Comparison of ENCODE assay signal across 18 cellular contexts in the genomic region with DNA sequence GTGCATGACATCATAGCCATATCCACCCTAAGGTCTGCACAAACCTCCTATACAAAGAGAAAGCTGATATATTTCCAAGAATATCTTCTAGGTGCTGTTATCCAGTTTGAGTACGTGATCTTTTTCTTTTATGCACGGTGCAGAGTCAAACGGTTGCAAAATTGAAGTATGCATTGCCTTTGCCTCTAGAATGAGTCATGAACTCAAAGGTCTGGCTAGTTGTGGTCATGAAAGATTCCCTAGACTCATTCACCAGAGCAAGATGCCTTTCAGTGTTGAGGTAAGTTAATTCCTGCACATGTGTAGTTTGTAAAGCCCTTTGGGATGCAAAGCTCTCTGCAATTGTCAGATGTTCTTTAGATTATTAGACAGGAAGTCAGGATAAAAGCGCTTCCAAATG.
DNase-seq lines count a peak whose midpoint lies in the region; ATAC-seq, FAIRE-seq and TF ChIP-seq lines count a peak whose summit lies in the region.
"Had no signal": no experiment of that assay in that cellular context is flagged by ENCODE, and none has a peak within 500 bp of the region (broad histone marks: within the 10 kb centered on the region; RNA-seq: fewer than 3 reads in every experiment).

No MANE protein-coding gene starts in this region.

- no peak overlapping the region for H4K8ac ChIP-seq in neuronal stem cell (ENCODE audit: low read depth, low read length)

- no peak overlapping the region for H2AFZ ChIP-seq in astrocyte (ENCODE audit: low read depth, low read length)
- peak overlapping the region; percentile 22 for H2AFZ ChIP-seq in neuronal stem cell (ENCODE audit: low read length)
- H2AFZ ChIP-seq: GM23248 had no signal

- H3K18ac ChIP-seq in neuronal stem cell (ENCODE audit: low read length) = no peak overlapping the region

- no peak overlapping the region for H3K4me3 ChIP-seq in AG10803 (ENCODE audit: low read length)
- no peak overlapping the region for H3K4me3 ChIP-seq in astrocyte (ENCODE audit: insufficient read depth, low read depth, low read length)
- no peak overlapping the region for H3K4me3 ChIP-seq in neuronal stem cell (ENCODE audit: low read length in 2 of 2)
- H3K4me3 ChIP-seq: GM23248 had no signal

- no peak overlapping the region for H2BK12ac ChIP-seq in neuronal stem cell (ENCODE audit: low read length)

- no peaks in the 10 kb centered on the region for H3K9me3 Mint-ChIP-seq in astrocyte (ENCODE audit: unreplicated experiment)
- no peaks in the 10 kb centered on the region for H3K9me3 Mint-ChIP-seq in activated CD4-positive, alpha-beta memory T cell treated with anti-CD3 and anti-CD28 coated beads for 36 hours
- H3K9me3 Mint-ChIP-seq: CD4-positive, alpha-beta T cell had no signal

- H3K4ac ChIP-seq in neuronal stem cell (ENCODE audit: low read length) = no peak overlapping the region

- peak; percentile 0 for DNase-seq in AG10803 (ENCODE audit: low read depth)
- DNase-seq in HT1080 (ENCODE audit: low read depth) = peak; percentile 2
- DNase-seq in astrocyte (ENCODE audit: low read depth) = no peak
- DNase-seq in neuronal stem cell (ENCODE audit: low spot score) = no peak
- no peak for DNase-seq in NCI-H1436 (lab: John Stamatoyannopoulos, UW)
- DNase-seq in activated CD4-positive, alpha-beta memory T cell treated with anti-CD3 and anti-CD28 coated beads for 36 hours = no peak
- DNase-seq in HCEC 1CT = no peak
- DNase-seq: ACHN; C1 segment of cervical spinal cord; Calu3; CD4-positive, alpha-beta T cell; DMS 273 treated with DMSO at 0.1 percent for 48 hours; GM23248; H7; IMR-90 had no signal

- H3K4me1 ChIP-seq in astrocyte (ENCODE audit: insufficient read depth, low read length) (no peaks in the 10 kb centered on the region), neuronal stem cell (ENCODE audit: control insufficient read depth in 2 of 2, insufficient read depth in 1 of 2, low read depth in 1 of 2, low read length in 2 of 2) (no peaks in the 10 kb centered on the region)

- H3K36me3 Mint-ChIP-seq in astrocyte (ENCODE audit: low read depth, unreplicated experiment) = no peaks in the 10 kb centered on the region
- H3K36me3 Mint-ChIP-seq in activated CD4-positive, alpha-beta memory T cell treated with anti-CD3 and anti-CD28 coated beads for 36 hours = no peaks in the 10 kb centered on the region

- peak; percentile 82 for FAIRE-seq in astrocyte (lab: Jason Lieb, UNC)
- FAIRE-seq: GM12892 had no signal

- H3K79me2 ChIP-seq in astrocyte (ENCODE audit: insufficient read depth, low read length) = no peaks in the 10 kb centered on the region

- ATAC-seq in GM18511 (IDR thresholded peaks at IDR 0.05; ENCODE audit: unreplicated experiment) = no peak

- H3K27me3 Mint-ChIP-seq in astrocyte (ENCODE audit: low read depth, unreplicated experiment) = no peaks in the 10 kb centered on the region
- no peaks in the 10 kb centered on the region for H3K27me3 Mint-ChIP-seq in activated CD4-positive, alpha-beta memory T cell treated with anti-CD3 and anti-CD28 coated beads for 36 hours
- H3K27me3 Mint-ChIP-seq: B cell; CD4-positive, alpha-beta T cell had no signal

- no peak overlapping the region for H3K27ac ChIP-seq in astrocyte (ENCODE audit: low read depth, low read length)
- no peak overlapping the region for H3K27ac ChIP-seq in neuronal stem cell (replicated peaks; ENCODE audit: low read length)
- H3K27ac ChIP-seq: GM23248 had no signal

- H4K20me1 ChIP-seq in astrocyte (ENCODE audit: insufficient read depth, low read length) = no peaks in the 10 kb centered on the region

- POLR2A ChIA-PET in activated CD4-positive, alpha-beta memory T cell treated with anti-CD3 and anti-CD28 coated beads for 36 hours (lab: Charles Lee) = no interaction called here

- intact Hi-C loops in activated CD4-positive, alpha-beta memory T cell treated with anti-CD3 and anti-CD28 coated beads for 36 hours (cut with micrococcal nuclease) = no loop called here

- H3K27me3 ChIP-seq in astrocyte (ENCODE audit: insufficient read depth, low read length) (no peaks in the 10 kb centered on the region), neuronal stem cell (ENCODE audit: control insufficient read depth in 3 of 3, insufficient read depth in 3 of 3, low read depth in 1 of 3, low read length in 3 of 3) (no peaks in the 10 kb centered on the region)

- H3K9ac ChIP-seq in astrocyte (ENCODE audit: low read length) = no peak overlapping the region
- H3K9ac ChIP-seq in neuronal stem cell (ENCODE audit: low read depth, low read length, poor library complexity) = no peak overlapping the region
- H3K9ac ChIP-seq: GM23248 had no signal

- no peak overlapping the region for H2BK15ac ChIP-seq in neuronal stem cell (ENCODE audit: low read length)

- WGBS in neuronal stem cell (ENCODE audit: extremely low coverage in 2 of 2, insufficient read length in 2 of 2, insufficient replicate concordance in 1 of 2), 2 donors = no CpG with 5 or more reads among the region's 4 CpGs

- no peaks in the 10 kb centered on the region for H3K79me1 ChIP-seq in neuronal stem cell (ENCODE audit: low read depth, low read length)

- H3K4me1 Mint-ChIP-seq in astrocyte (ENCODE audit: low read depth, unreplicated experiment) = peaks cover 23% of the 10 kb centered on the region
- H3K4me1 Mint-ChIP-seq in activated CD4-positive, alpha-beta memory T cell treated with anti-CD3 and anti-CD28 coated beads for 36 hours (ENCODE audit: low read depth) = no peaks in the 10 kb centered on the region
- H3K4me1 Mint-ChIP-seq: B cell had no signal

- H2BK5ac ChIP-seq in neuronal stem cell (ENCODE audit: low read length) = no peak overlapping the region

- H3K36me3 ChIP-seq in astrocyte (ENCODE audit: insufficient read depth, low read length) (no peaks in the 10 kb centered on the region), neuronal stem cell (replicated peaks in 1 of 2; ENCODE audit: control insufficient read depth in 2 of 2, insufficient read depth in 2 of 2, low read length in 2 of 2) (no peaks in the 10 kb centered on the region)

- H3K23ac ChIP-seq in neuronal stem cell (ENCODE audit: low read depth, low read length, poor library complexity) = no peak overlapping the region

- TF ChIP-seq CTCF in AG10803 (conservative IDR thresholded peaks at IDR 0.05; ENCODE audit: low read length) = no peak
- TF ChIP-seq CTCF in astrocyte (IDR thresholded peaks at IDR 0.05; ENCODE audit: insufficient read depth, low read depth, low read length) = no peak

- no peak overlapping the region for H4K91ac ChIP-seq in neuronal stem cell (ENCODE audit: low read depth, low read length, poor library complexity)

- no peak overlapping the region for H2BK120ac ChIP-seq in neuronal stem cell (ENCODE audit: low read depth, low read length)

- CTCF ChIA-PET in activated CD4-positive, alpha-beta memory T cell treated with anti-CD3 and anti-CD28 coated beads for 36 hours (lab: Charles Lee) = no interaction called here

- H3K14ac ChIP-seq in neuronal stem cell (ENCODE audit: low read length) = no peak overlapping the region

- H2AK5ac ChIP-seq in neuronal stem cell (ENCODE audit: low read depth, low read length) = no peak overlapping the region

- peak overlapping the region; percentile 58 for H3K27ac Mint-ChIP-seq in astrocyte (ENCODE audit: unreplicated experiment)
- H3K27ac Mint-ChIP-seq in activated CD4-positive, alpha-beta memory T cell treated with anti-CD3 and anti-CD28 coated beads for 36 hours = no peak overlapping the region
- H3K27ac Mint-ChIP-seq: B cell; CD4-positive, alpha-beta T cell had no signal

- no peak overlapping the region for H3K4me3 Mint-ChIP-seq in astrocyte (ENCODE audit: unreplicated experiment)
- H3K4me3 Mint-ChIP-seq in activated CD4-positive, alpha-beta memory T cell treated with anti-CD3 and anti-CD28 coated beads for 36 hours = no peak overlapping the region
- H3K4me3 Mint-ChIP-seq: B cell; CD4-positive, alpha-beta T cell had no signal

- H3K4me2 ChIP-seq in astrocyte (ENCODE audit: low read length) (no peak overlapping the region), neuronal stem cell (ENCODE audit: insufficient read depth, low read length, poor library complexity, severe bottlenecking) (no peak overlapping the region)

- no peaks in the 10 kb centered on the region for H3K9me3 ChIP-seq in astrocyte (ENCODE audit: insufficient read depth, low read depth, low read length)
- no peaks in the 10 kb centered on the region for H3K9me3 ChIP-seq in neuronal stem cell (replicated peaks in 1 of 2; ENCODE audit: control insufficient read depth in 2 of 2, insufficient read depth in 1 of 2, low read depth in 1 of 2, low read length in 2 of 2)

Comparison
In these comparisons a context has a peak if more than half of its experiments do, and no peak if none do; other contexts are left out.
1. DNase-seq: peak in AG10803 (single experiment) and HT1080 (single experiment); none in astrocyte (single experiment), neuronal stem cell (single experiment), NCI-H1436 (single experiment), activated CD4-positive, alpha-beta memory T cell treated with anti-CD3 and anti-CD28 coated beads for 36 hours (single experiment) and HCEC 1CT (single experiment).